Comparison of ENCODE assay signal across 19 cellular contexts in genomic region chr7:139749545-139749944, GRCh38. TPM values are rescaled to one million over a fixed set of nuclear protein-coding genes. Genes with fewer than 3 reads are reported as not detected.
DNase-seq lines count a peak whose midpoint lies in the region; ATAC-seq and TF ChIP-seq lines count a peak whose summit lies in the region.
"Had no signal": no experiment of that assay in that cellular context is flagged by ENCODE, and none has a peak within 500 bp of the region (broad histone marks: within the 10 kb centered on the region; RNA-seq: fewer than 3 reads in every experiment).

No MANE protein-coding gene starts in this region.

- no CpG with 5 or more reads among the region's 10 CpGs for WGBS in trophoblast cell (ENCODE audit: extremely low coverage, insufficient coverage, insufficient read length)

- no peak overlapping the region for H2BK5ac ChIP-seq in trophoblast cell (ENCODE audit: low read depth, low read length, poor library complexity)

- H3K18ac ChIP-seq in trophoblast cell (ENCODE audit: low read length), result no peak overlapping the region

- no peaks in the 10 kb centered on the region for H3K79me1 ChIP-seq in trophoblast cell (ENCODE audit: low read length)

- H4K91ac ChIP-seq in trophoblast cell (ENCODE audit: low read depth, low read length), result no peak overlapping the region

- H3K4me1 ChIP-seq in HCT116 (ENCODE audit: control insufficient read depth in 1 of 2, insufficient read depth in 2 of 2, low read length in 2 of 2) (peaks cover 9 to 17% of the 10 kb centered on the region in 2 experiments), trophoblast cell (ENCODE audit: control insufficient read depth in 1 of 2, insufficient read depth in 2 of 2, low read length in 2 of 2) (no peaks in the 10 kb centered on the region)
- peaks cover 7% of the 10 kb centered on the region for H3K4me1 ChIP-seq in CD8-positive, alpha-beta memory T cell (ENCODE audit: insufficient read depth, low read length)

- no peak overlapping the region for H3K4me3 Mint-ChIP-seq in CD8-positive, alpha-beta memory T cell
- H3K4me3 Mint-ChIP-seq: T-cell had no signal

- H3K4ac ChIP-seq in trophoblast cell (ENCODE audit: low read depth, low read length), result no peak overlapping the region

- H3K9ac ChIP-seq in HCT116 (ENCODE audit: low read length), result no peak overlapping the region
- peak overlapping the region; percentile 27 for H3K9ac ChIP-seq in trophoblast cell (ENCODE audit: low read length)

- RAD21 ChIA-PET in HCT116 (lab: Charles Lee; ENCODE audit: low non-redundant PET in 1 of 2, low total read pairs in 2 of 2, uncharacterized antibody in 2 of 2, unreplicated experiment in 2 of 2), result no interaction called here

- H3K9me3 ChIP-seq in HCT116 (ENCODE audit: control insufficient read depth in 1 of 2, insufficient read depth in 1 of 2, low read depth in 1 of 2, low read length in 2 of 2), result no peaks in the 10 kb centered on the region
- no peaks in the 10 kb centered on the region for H3K9me3 ChIP-seq in trophoblast cell (ENCODE audit: insufficient read depth, low read depth, low read length)
- H3K9me3 ChIP-seq in CD8-positive, alpha-beta memory T cell (ENCODE audit: low read length), result no peaks in the 10 kb centered on the region
- H3K9me3 ChIP-seq: gastroesophageal sphincter, sigmoid colon had no signal

- H3K4me3 ChIP-seq in HCT116 (replicated peaks in 1 of 2; ENCODE audit: low read depth in 1 of 2, low read length in 2 of 2), result no peak overlapping the region
- H3K4me3 ChIP-seq in coronary artery, result no peak overlapping the region
- H3K4me3 ChIP-seq in trophoblast cell (ENCODE audit: low read depth, low read length), result no peak overlapping the region
- no peak overlapping the region for H3K4me3 ChIP-seq in CD8-positive, alpha-beta memory T cell (ENCODE audit: low read length)
- H3K4me3 ChIP-seq: gastroesophageal sphincter, sigmoid colon had no signal

- H3K4me1 Mint-ChIP-seq in CD8-positive, alpha-beta memory T cell, result peaks cover 25 to 44% (median 37%) of the 10 kb centered on the region in 3 donors

- H3K27ac ChIP-seq in HCT116 (ENCODE audit: low read depth, low read length) (no peak overlapping the region), coronary artery (peak overlapping the region in 1 of 2 donors; percentile 25), trophoblast cell (ENCODE audit: low read depth, low read length) (no peak overlapping the region)
- H3K27ac ChIP-seq in CD8-positive, alpha-beta memory T cell (ENCODE audit: low read depth, low read length), result no peak overlapping the region
- H3K27ac ChIP-seq: gastroesophageal sphincter, sigmoid colon had no signal

- TF ChIP-seq CTCF in HCT116 (IDR thresholded peaks at IDR 0.05 in 2 of 3, conservative IDR thresholded peaks at IDR 0.05 in 1 of 3; ENCODE audit: borderline replicate concordance in 1 of 3, insufficient read depth in 1 of 3, low read depth in 2 of 3, low read length in 2 of 3) (no peak), coronary artery (IDR thresholded peaks at IDR 0.05) (no peak)

- no peak overlapping the region for H4K12ac ChIP-seq in trophoblast cell (ENCODE audit: low read depth, low read length)

- TF ChIP-seq POLR2A in HCT116 (IDR thresholded peaks at IDR 0.05; ENCODE audit: borderline replicate concordance, extremely low read depth, insufficient read depth, insufficient read length), result no peak
- no peak for TF ChIP-seq POLR2A in erythroblast (IDR thresholded peaks at IDR 0.05; ENCODE audit: low read length)

- peak overlapping the region in 2 of 8 donors; percentile 14 to 84 for H3K27ac Mint-ChIP-seq in CD8-positive, alpha-beta memory T cell
- H3K27ac Mint-ChIP-seq: activated naive CD4-positive, alpha-beta T cell treated with anti-CD3 and anti-CD28 coated beads, Interleukin-2, amount 50 U/mL, for 72 hours; T-cell had no signal

- no peak for ATAC-seq in HCT116
- ATAC-seq: activated naive CD4-positive, alpha-beta T cell treated with anti-CD3 and anti-CD28 coated beads, Interleukin-2, amount 50 U/mL, for 72 hours; gastroesophageal sphincter; left lobe of liver; T-cell had no signal

- no peak overlapping the region for H2AK5ac ChIP-seq in trophoblast cell (ENCODE audit: low read length)

- H2AFZ ChIP-seq in HCT116 (ENCODE audit: low read depth, low read length, poor library complexity, severe bottlenecking) (no peak overlapping the region), trophoblast cell (ENCODE audit: insufficient read depth, low read length, poor library complexity) (no peak overlapping the region)

- CTCF ChIA-PET in HCT116 (lab: Charles Lee), result no interaction called here
- CTCF ChIA-PET in CD8-positive, alpha-beta memory T cell (lab: Charles Lee), result interaction anchor here (1.3 kb wide), 1 partner anchor 104 kb away, joined by 4 read pairs; no protein-coding TSS in a partner anchor

- no peaks in the 10 kb centered on the region for H3K27me3 Mint-ChIP-seq in CD8-positive, alpha-beta memory T cell
- H3K27me3 Mint-ChIP-seq: T-cell had no signal

- no peak overlapping the region for H2BK12ac ChIP-seq in trophoblast cell (ENCODE audit: low read length)

- no peak overlapping the region for H4K8ac ChIP-seq in trophoblast cell (ENCODE audit: low read depth, low read length)

- intact Hi-C loops in HCT116 (cut with micrococcal nuclease), result no loop called here

- H3K36me3 Mint-ChIP-seq in CD8-positive, alpha-beta memory T cell, result peaks cover 0 to 4% (median 2%) of the 10 kb centered on the region in 3 donors

- BruUV-seq in HCT116 (replicated peaks; lab: Mats Ljungman, UMichigan), result no TSS peak

- no peak for TF ChIP-seq RAD21 in HCT116 (IDR thresholded peaks at IDR 0.05; ENCODE audit: low read depth)

- H3K79me2 ChIP-seq in HCT116 (ENCODE audit: insufficient read depth, low read length), result peaks cover 70% of the 10 kb centered on the region
- H3K79me2 ChIP-seq in trophoblast cell (ENCODE audit: control insufficient read depth, insufficient read depth, low read length, poor library complexity), result no peaks in the 10 kb centered on the region

- H3K23ac ChIP-seq in trophoblast cell (ENCODE audit: low read length), result no peak overlapping the region

- H4K20me1 ChIP-seq in HCT116 (ENCODE audit: insufficient read depth), result no peaks in the 10 kb centered on the region

- no peaks in the 10 kb centered on the region for H3K9me2 ChIP-seq in HCT116 (ENCODE audit: insufficient read depth)

- no peak for DNase-seq in HCT116 (ENCODE audit: low read depth, low spot score)
- peak; percentile 45 for DNase-seq in NCI-H2029 treated with DMSO at 0.1 percent for 48 hours (lab: John Stamatoyannopoulos, UW)
- peak; percentile 22 for DNase-seq in coronary artery (ENCODE audit: low spot score)
- no peak for DNase-seq in trophoblast cell
- no peak for DNase-seq in effector CD4-positive, alpha-beta T cell
- DNase-seq in erythroblast (lab: John Stamatoyannopoulos, UW), result no peak
- no peak for DNase-seq in CD8-positive, alpha-beta memory T cell
- DNase-seq: activated CD4-positive, alpha-beta T cell treated with anti-CD3 and anti-CD28 coated beads, Interleukin-2, amount 50 U/mL, for 48 hours; activated T-cell treated with anti-CD3 and anti-CD28 coated beads, Interleukin-2, amount 50 U/mL, for 48 hours; H7; IMR-90; MM.1S; NCI-H2171; sigmoid colon; stimulated activated CD4-positive, alpha-beta T cell treated with anti-CD3 and anti-CD28 coated beads, Interleukin-2, amount 100 ng/mL, for 48 hours; T-cell had no signal

- H3K9me3 Mint-ChIP-seq in CD8-positive, alpha-beta memory T cell, result no peaks in the 10 kb centered on the region
- H3K9me3 Mint-ChIP-seq: activated naive CD4-positive, alpha-beta T cell treated with anti-CD3 and anti-CD28 coated beads, Interleukin-2, amount 50 U/mL, for 72 hours; T-cell had no signal

- POLR2A ChIA-PET in HCT116 (lab: Charles Lee), result no interaction called here
- POLR2A ChIA-PET in CD8-positive, alpha-beta memory T cell (lab: Charles Lee), result no interaction called here

- H2BK120ac ChIP-seq in trophoblast cell (ENCODE audit: insufficient read depth, low read length, poor library complexity), result no peak overlapping the region

- no peak overlapping the region for H3K14ac ChIP-seq in trophoblast cell (ENCODE audit: low read length)

- H3K27me3 ChIP-seq in HCT116 (ENCODE audit: insufficient read depth, low read length), result no peaks in the 10 kb centered on the region
- H3K27me3 ChIP-seq in trophoblast cell (ENCODE audit: insufficient read depth, low read length), result no peaks in the 10 kb centered on the region
- H3K27me3 ChIP-seq in CD8-positive, alpha-beta memory T cell (ENCODE audit: insufficient read depth, low read length, poor library complexity, severe bottlenecking), result no peaks in the 10 kb centered on the region
- H3K27me3 ChIP-seq: gastroesophageal sphincter, sigmoid colon had no signal

- H3K4me2 ChIP-seq in HCT116 (ENCODE audit: low read length), result no peak overlapping the region
- no peak overlapping the region for H3K4me2 ChIP-seq in trophoblast cell (ENCODE audit: low read length)

- no peaks in the 10 kb centered on the region for H3K36me3 ChIP-seq in HCT116 (ENCODE audit: control insufficient read depth in 1 of 2, insufficient read depth in 2 of 2, low read length in 2 of 2)
- no peaks in the 10 kb centered on the region for H3K36me3 ChIP-seq in trophoblast cell (ENCODE audit: control insufficient read depth in 1 of 2, insufficient read depth in 2 of 2, low read length in 2 of 2)
- H3K36me3 ChIP-seq in CD8-positive, alpha-beta memory T cell (ENCODE audit: insufficient read depth, low read length), result no peaks in the 10 kb centered on the region
- H3K36me3 ChIP-seq: gastroesophageal sphincter, sigmoid colon had no signal

TF ChIP-seq in HCT116, 20 proteins besides CTCF, POLR2A, EP300 and RAD21:
- TF ChIP-seq SIN3A (IDR thresholded peaks at IDR 0.05; ENCODE audit: low read depth), result no peak
- TF ChIP-seq SP1 (IDR thresholded peaks at IDR 0.05; ENCODE audit: low read depth), result 0 out of 2 replicates have a peak, but pooled peaks have one; percentile 2
- TF ChIP-seq ZNF274 (IDR thresholded peaks at IDR 0.05; ENCODE audit: low read depth, low read length), result no peak

RNA-seq across cellular contexts. Expression of gene HIPK2, which starts 28.3 kb away (rescaled TPM):
- 49.5 TPM for total RNA-seq in HCT116 (2021; ENCODE audit: unreplicated experiment)
- polyA plus RNA-seq in HCT116 (2012), result 17.1 TPM in 2 replicates
- polyA plus RNA-seq in trophoblast cell (2013), result 6.8 and 8.0 TPM in 2 replicates
- total RNA-seq in CD8-positive, alpha-beta memory T cell, result 10 to 100 TPM; 21.2 to 22.7 TPM
- 1.7 TPM for polyA plus RNA-seq in CD8-positive, alpha-beta memory T cell

Comparison
In these comparisons a context has a peak if more than half of its experiments do, and no peak if none do; other contexts are left out.
1. DNase-seq: peak in NCI-H2029 treated with DMSO at 0.1 percent for 48 hours (single experiment) and coronary artery (single experiment); none in HCT116 (single experiment), trophoblast cell (0 of 2), effector CD4-positive, alpha-beta T cell (single experiment), erythroblast (0 of 2) and CD8-positive, alpha-beta memory T cell (0 of 5).